Comparison of ENCODE assay signal across 8 cellular contexts in genomic region chr2:42128731-42129486, GRCh38. TPM values are rescaled to one million over a fixed set of nuclear protein-coding genes. Genes with fewer than 3 reads are reported as not detected.
DNase-seq lines count a peak whose midpoint lies in the region; FAIRE-seq and TF ChIP-seq lines count a peak whose summit lies in the region.

No MANE protein-coding gene starts in this region.

- H3K27me3 ChIP-seq in esophagus squamous epithelium (no peaks in the 10 kb centered on the region), uterus (no peaks in the 10 kb centered on the region)

- no peaks in the 10 kb centered on the region for H3K9me3 Mint-ChIP-seq in activated naive CD4-positive, alpha-beta T cell treated with anti-CD3 and anti-CD28 coated beads, Interleukin-2, amount 50 U/mL, for 24 hours
- no peaks in the 10 kb centered on the region for H3K9me3 Mint-ChIP-seq in activated naive CD4-positive, alpha-beta T cell treated with anti-CD3 and anti-CD28 coated beads for 36 hours

- intact Hi-C loops in activated naive CD4-positive, alpha-beta T cell treated with anti-CD3 and anti-CD28 coated beads for 36 hours (cut with micrococcal nuclease): no loop called here
- intact Hi-C loops in esophagus squamous epithelium (cut with DNase I): no loop called here
- intact Hi-C loops in uterus (cut with DNase I; ENCODE audit: low total_unique reads): no loop called here
- intact Hi-C loops in kidney (cut with DNase I): no loop called here

- no peak overlapping the region for H3K9ac ChIP-seq in kidney (ENCODE audit: low read length in 2 of 2)

- no peaks in the 10 kb centered on the region for H3K27me3 Mint-ChIP-seq in activated naive CD4-positive, alpha-beta T cell treated with anti-CD3 and anti-CD28 coated beads, Interleukin-2, amount 50 U/mL, for 24 hours
- no peaks in the 10 kb centered on the region for H3K27me3 Mint-ChIP-seq in activated naive CD4-positive, alpha-beta T cell treated with anti-CD3 and anti-CD28 coated beads for 36 hours (ENCODE audit: low read depth)

- H3K4me1 Mint-ChIP-seq in activated naive CD4-positive, alpha-beta T cell treated with anti-CD3 and anti-CD28 coated beads, Interleukin-2, amount 50 U/mL, for 24 hours: peaks cover 97% of the 10 kb centered on the region
- peaks cover 90% of the 10 kb centered on the region for H3K4me1 Mint-ChIP-seq in activated naive CD4-positive, alpha-beta T cell treated with anti-CD3 and anti-CD28 coated beads for 36 hours (ENCODE audit: low read depth)

- peak overlapping the region in 3 of 4 donors; percentile 69 to 80 (median 69) for H3K27ac ChIP-seq in esophagus squamous epithelium
- peak overlapping the region; percentile 19 to 21 for H3K27ac ChIP-seq in uterus
- peak overlapping the region in 1 of 2 donors; percentile 10 for H3K27ac ChIP-seq in kidney (ENCODE audit: low read depth in 2 of 2, low read length in 2 of 2)

- no peaks in the 10 kb centered on the region for H3K9me3 ChIP-seq in esophagus squamous epithelium
- no peaks in the 10 kb centered on the region for H3K9me3 ChIP-seq in uterus
- no peaks in the 10 kb centered on the region for H3K9me3 ChIP-seq in kidney (ENCODE audit: control insufficient read depth in 1 of 2, low read length in 2 of 2)

- 31 to 33% methylated on average over 7 of the region's 7 CpGs for whole genome bisulfite sequencing in esophagus squamous epithelium, 2 donors

- H3K36me3 Mint-ChIP-seq in activated naive CD4-positive, alpha-beta T cell treated with anti-CD3 and anti-CD28 coated beads, Interleukin-2, amount 50 U/mL, for 24 hours: no peaks in the 10 kb centered on the region
- H3K36me3 Mint-ChIP-seq in activated naive CD4-positive, alpha-beta T cell treated with anti-CD3 and anti-CD28 coated beads for 36 hours (ENCODE audit: low read depth): no peaks in the 10 kb centered on the region

- H3K27ac Mint-ChIP-seq in activated naive CD4-positive, alpha-beta T cell treated with anti-CD3 and anti-CD28 coated beads, Interleukin-2, amount 50 U/mL, for 24 hours: peak overlapping the region; percentile 79
- H3K27ac Mint-ChIP-seq in activated naive CD4-positive, alpha-beta T cell treated with anti-CD3 and anti-CD28 coated beads for 36 hours: no peak overlapping the region

- CTCF ChIA-PET in activated naive CD4-positive, alpha-beta T cell treated with anti-CD3 and anti-CD28 coated beads for 36 hours (lab: Charles Lee): interaction anchor here (0.6 to 1.9 kb wide), 5 partner anchors 8 to 33 kb away, joined by 3 to 8 read pairs (median 5); no protein-coding TSS in a partner anchor

- no peaks in the 10 kb centered on the region for H3K36me3 ChIP-seq in esophagus squamous epithelium
- H3K36me3 ChIP-seq in uterus: no peaks in the 10 kb centered on the region
- H3K36me3 ChIP-seq in kidney (ENCODE audit: control insufficient read depth in 1 of 2, insufficient read depth in 2 of 2, low read length in 2 of 2): no peaks in the 10 kb centered on the region

- TF ChIP-seq POLR2A in esophagus squamous epithelium (IDR thresholded peaks at IDR 0.05) (no peak), uterus (IDR thresholded peaks at IDR 0.05) (no peak)

- no peak for TF ChIP-seq CTCF in esophagus squamous epithelium (IDR thresholded peaks at IDR 0.05)
- TF ChIP-seq CTCF in uterus (IDR thresholded peaks at IDR 0.05): no peak
- no peak for TF ChIP-seq CTCF in kidney (IDR thresholded peaks at IDR 0.05; ENCODE audit: borderline replicate concordance, extremely low read depth, insufficient read depth)

- H3K4me3 ChIP-seq in esophagus squamous epithelium: no peak overlapping the region
- H3K4me3 ChIP-seq in uterus: no peak overlapping the region
- no peak overlapping the region for H3K4me3 ChIP-seq in kidney (ENCODE audit: low read length in 2 of 2)

- no peak for FAIRE-seq in kidney (lab: Jason Lieb, UNC)

- H3K4me3 Mint-ChIP-seq in activated naive CD4-positive, alpha-beta T cell treated with anti-CD3 and anti-CD28 coated beads, Interleukin-2, amount 50 U/mL, for 24 hours: peak overlapping the region; percentile 59
- no peak overlapping the region for H3K4me3 Mint-ChIP-seq in activated naive CD4-positive, alpha-beta T cell treated with anti-CD3 and anti-CD28 coated beads for 36 hours

- DNase-seq in activated naive CD4-positive, alpha-beta T cell treated with anti-CD3 and anti-CD28 coated beads for 36 hours: no peak
- DNase-seq in NCI-H510A (lab: John Stamatoyannopoulos, UW) (peak; percentile 35), esophagus squamous epithelium (lab: John Stamatoyannopoulos, UW) (no peak), uterus (no peak), kidney (no peak), dedifferentiated amniotic fluid mesenchymal stem cell (ENCODE audit: extremely low spot score) (no peak), AML-193 (lab: John Stamatoyannopoulos, UW) (no peak)

- peaks cover 44 to 82% (median 69%) of the 10 kb centered on the region in 3 donors for H3K4me1 ChIP-seq in esophagus squamous epithelium
- H3K4me1 ChIP-seq in uterus: peaks cover 0 to 11% of the 10 kb centered on the region in 2 donors
- peaks cover 4 to 31% of the 10 kb centered on the region in 2 donors for H3K4me1 ChIP-seq in kidney (ENCODE audit: control insufficient read depth in 1 of 2, insufficient read depth in 1 of 2, low read depth in 1 of 2, low read length in 2 of 2)

RNA-seq across cellular contexts. Expression of gene EML4, which starts 40.2 kb away (rescaled TPM):
- total RNA-seq in activated naive CD4-positive, alpha-beta T cell treated with anti-CD3 and anti-CD28 coated beads for 36 hours: 10 to 100 TPM; 65.8 to 65.9 TPM
- total RNA-seq in esophagus squamous epithelium (10 to 100 TPM; 11.6 to 29.8 (median 22.4) TPM), uterus (10 to 100 TPM; 27.4 to 96.8 (median 58.0) TPM), kidney (53.6 TPM)
- 13.0 TPM for polyA plus RNA-seq in kidney (ENCODE audit: insufficient read depth, low read depth, low replicate concordance)
